ENCODE assay signal across 8 cellular contexts in the genomic region with DNA sequence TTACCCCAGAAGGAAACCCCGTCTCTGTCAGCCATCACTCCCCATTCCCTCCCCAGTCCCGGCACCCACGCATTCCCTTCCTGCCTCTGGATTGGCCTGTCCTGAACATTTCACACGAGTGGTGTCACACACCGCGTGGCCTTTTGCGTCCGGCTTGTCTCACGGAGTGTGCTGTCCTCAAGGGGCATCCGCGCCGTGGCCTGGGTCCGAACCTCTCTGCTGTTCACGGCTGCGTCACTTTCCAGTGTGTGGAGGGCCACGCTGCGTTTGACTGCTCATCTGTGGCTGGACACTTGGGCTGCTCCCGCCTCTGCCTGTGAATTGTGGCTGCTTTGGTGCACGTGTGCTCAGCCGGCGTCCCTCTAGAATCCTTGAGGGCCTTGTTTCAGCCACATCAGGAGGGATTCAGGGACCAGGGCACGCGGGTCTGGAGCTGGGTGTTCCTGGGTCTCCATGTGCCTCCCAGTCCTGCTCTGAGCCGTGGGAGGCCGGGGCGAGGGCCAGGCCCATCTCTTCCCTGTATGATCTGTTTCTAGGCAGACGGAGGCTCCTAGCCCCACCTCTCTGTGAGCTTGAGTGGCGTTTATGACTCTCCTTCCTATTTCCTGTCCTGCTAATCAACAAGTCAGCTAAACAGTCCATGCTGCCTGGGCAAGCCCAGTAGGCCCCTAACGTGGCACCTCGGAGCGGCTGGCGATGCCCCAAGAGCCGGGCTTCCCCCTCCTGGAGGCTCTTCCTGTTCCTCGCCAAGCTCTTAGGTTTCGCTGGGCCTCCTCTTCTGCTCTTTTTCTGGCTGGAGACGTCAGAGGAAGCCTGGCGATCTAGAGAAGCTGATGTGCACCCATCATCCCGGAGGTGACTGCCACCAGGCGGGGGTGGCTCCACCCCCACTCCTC. TPM values are rescaled to one million over a fixed set of nuclear protein-coding genes. Genes with fewer than 3 reads are reported as not detected.
DNase-seq lines count a peak whose midpoint lies in the region; FAIRE-seq and TF ChIP-seq lines count a peak whose summit lies in the region.

No MANE protein-coding gene starts in this region.

- H3K9me3 ChIP-seq in SK-N-MC (ENCODE audit: low read depth, low read length): no peaks in the 10 kb centered on the region
- no peaks in the 10 kb centered on the region for H3K9me3 ChIP-seq in breast epithelium

- H3K4me3 ChIP-seq in SK-N-MC (no peak overlapping the region), breast epithelium (peak overlapping the region in 2 of 3 donors; percentile 13 to 52)

- peak overlapping the region; percentile 41 for H3K9ac ChIP-seq in SK-N-MC (ENCODE audit: insufficient read length)

- intact Hi-C loops in breast epithelium (cut with DNase I; ENCODE audit: low total_unique reads): loop anchor here (2.0 to 10.0 kb wide), 2 partner anchors 33 to 319 kb away; a partner anchor contains a TSS

- TF ChIP-seq CTCF in breast epithelium (IDR thresholded peaks at IDR 0.05): no peak

- TF ChIP-seq POLR2A in breast epithelium (IDR thresholded peaks at IDR 0.05): no peak

- DNase-seq in GM19239 (ENCODE audit: insufficient read length, low spot score) (no peak), SK-N-MC (ENCODE audit: low read depth, low spot score) (no peak), breast epithelium (ENCODE audit: low spot score in 2 of 2) (peak in 1 of 2 donors; percentile 41), NCI-H524 treated with DMSO at 0.1 percent for 48 hours (lab: John Stamatoyannopoulos, UW) (no peak), iPS-NIHi11 (ENCODE audit: low spot score) (no peak), HT-29 (ENCODE audit: low spot score) (no peak)
- peak; percentile 39 for DNase-seq in stimulated activated CD4-positive, alpha-beta T cell treated with anti-CD3 and anti-CD28 coated beads, Interleukin-4, amount 100 ng/mL, for 1 hour

- peak; percentile 71 for FAIRE-seq in GM19239 (lab: Jason Lieb, UNC)

- H3K27ac ChIP-seq in SK-N-MC: peak overlapping the region; percentile 56
- peak overlapping the region; percentile 69 to 94 for H3K27ac ChIP-seq in breast epithelium
- H3K27ac ChIP-seq in layer of hippocampus (ENCODE audit: low read depth, low read length): peak overlapping the region; percentile 86

- H3K36me3 ChIP-seq in SK-N-MC (ENCODE audit: insufficient read depth, low read length) (peaks cover 9% of the 10 kb centered on the region; the same call in 1 of the 2 replicates), breast epithelium (no peaks in the 10 kb centered on the region)

- H3K27me3 ChIP-seq in breast epithelium (no peaks in the 10 kb centered on the region), layer of hippocampus (ENCODE audit: control insufficient read depth, insufficient read depth, low read length) (no peaks in the 10 kb centered on the region)

- peaks cover 16 to 36% of the 10 kb centered on the region in 2 donors for H3K4me1 ChIP-seq in breast epithelium

RNA-seq across cellular contexts. Expression of a gene that starts 8.1 kb away (rescaled TPM):
- total RNA-seq in breast epithelium: 10 to 100 TPM; 32.8 to 55.0 (median 52.1) TPM
- total RNA-seq in HT-29 (2014; rRNA removed; shearing (Covaris generic)): 101 and 114 TPM in 2 replicates

RNA-seq across cellular contexts. Expression of a gene that starts 24.2 kb away (rescaled TPM):
- 1 to 10 TPM in 1 of 3 donors, under 1 TPM in 1, not detected in 1; 0.98 to 4.8 TPM for total RNA-seq in breast epithelium
- 2.4 and 3.9 TPM in 2 replicates for total RNA-seq in HT-29 (2014; rRNA removed; shearing (Covaris generic))

RNA-seq across cellular contexts. Expression of a gene that starts 27.9 kb away (rescaled TPM):
- total RNA-seq in breast epithelium: 10 to 100 TPM; 47.6 to 64.9 (median 61.3) TPM
- 142 and 159 TPM in 2 replicates for total RNA-seq in HT-29 (2014; rRNA removed; shearing (Covaris generic))

RNA-seq across cellular contexts. Expression of a gene that starts 34.7 kb away (rescaled TPM):
- 10 to 100 TPM; 13.8 to 28.5 (median 22.4) TPM for total RNA-seq in breast epithelium
- total RNA-seq in HT-29 (2014; rRNA removed; shearing (Covaris generic)): 32.5 and 38.6 TPM in 2 replicates

RNA-seq across cellular contexts. Expression of a gene that starts 39.6 kb away (rescaled TPM):
- total RNA-seq in breast epithelium: 10 to 100 TPM; 15.4 to 63.3 (median 43.9) TPM
- total RNA-seq in HT-29 (2014; rRNA removed; shearing (Covaris generic)): 49.6 and 50.5 TPM in 2 replicates
